Comparison of ENCODE assay signal across 10 cellular contexts in the genomic region with DNA sequence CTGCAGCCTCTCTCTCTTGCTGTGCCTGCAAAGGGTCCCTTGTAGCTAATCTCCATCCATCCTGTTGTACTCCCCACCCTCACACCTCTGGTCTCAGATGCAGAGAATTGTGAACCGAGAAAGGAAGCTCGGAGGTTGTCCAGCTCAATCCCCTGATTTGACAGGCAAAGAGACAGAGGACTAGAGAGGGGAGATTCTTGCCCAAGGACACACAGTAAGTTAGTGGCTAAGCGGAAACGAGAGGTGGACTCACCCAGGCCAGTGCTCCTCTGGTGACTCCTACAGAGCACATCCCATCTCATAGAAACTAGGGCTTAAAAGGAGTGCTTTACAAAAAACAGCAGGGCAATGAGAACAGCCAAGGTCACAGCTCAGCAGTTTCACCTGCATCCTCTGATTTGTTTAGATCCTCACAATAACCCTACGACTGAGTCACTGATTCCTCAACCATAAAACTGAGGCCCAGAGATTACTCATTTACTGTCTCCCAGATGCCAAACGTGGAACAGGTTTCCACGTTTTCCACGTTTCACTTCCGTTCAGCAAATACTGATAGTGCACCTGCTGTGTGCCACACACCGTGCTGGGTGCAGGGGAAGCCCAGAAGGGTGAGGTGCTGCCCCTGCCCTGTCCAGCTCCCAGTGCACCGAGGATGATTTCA. TPM values are rescaled to one million over a fixed set of nuclear protein-coding genes. Genes with fewer than 3 reads are reported as not detected.
DNase-seq lines count a peak whose midpoint lies in the region; ATAC-seq and TF ChIP-seq lines count a peak whose summit lies in the region.
"Had no signal": no experiment of that assay in that cellular context is flagged by ENCODE, and none has a peak within 500 bp of the region (broad histone marks: within the 10 kb centered on the region; RNA-seq: fewer than 3 reads in every experiment).

No MANE protein-coding gene starts in this region.

- ATAC-seq in GM21447 (IDR thresholded peaks at IDR 0.05; ENCODE audit: unreplicated experiment) = peak; percentile 72
- ATAC-seq in HG03342 (IDR thresholded peaks at IDR 0.05; ENCODE audit: unreplicated experiment) = peak; percentile 67
- ATAC-seq: right lobe of liver had no signal

- no peak for TF ChIP-seq CTCF in GM12865 (IDR thresholded peaks at IDR 0.05; ENCODE audit: insufficient read depth, low read depth, low read length, missing control alignments)
- no peak for TF ChIP-seq CTCF in epithelial cell of esophagus (IDR thresholded peaks at IDR 0.05; ENCODE audit: insufficient read depth, low read depth, low read length, missing control alignments)

- peak; percentile 78 for DNase-seq in GM12865 (ENCODE audit: low read depth)
- DNase-seq in epithelial cell of esophagus (ENCODE audit: low read depth) = peak; percentile 68
- no peak for DNase-seq in activated CD4-positive, alpha-beta T cell treated with anti-CD3 and anti-CD28 coated beads, Interleukin-2, amount 50 U/mL, for 1 hour
- DNase-seq in HEK293T (ENCODE audit: extremely low spot score) = no peak
- DNase-seq in cerebellum (ENCODE audit: low spot score) = no peak
- DNase-seq in NCI-H2081 treated with DMSO at 0.1 percent for 48 hours (lab: John Stamatoyannopoulos, UW) = no peak
- DNase-seq: right lobe of liver had no signal

- CTCF ChIA-PET in HEK293T (lab: Yijun Ruan, JAX) = interaction anchor here (1.0 kb wide), 1 partner anchor 79 kb away, joined by 3 read pairs; no protein-coding TSS in a partner anchor

- H3K4me3 ChIP-seq in GM12865 (ENCODE audit: low read depth, low read length) = no peak overlapping the region
- no peak overlapping the region for H3K4me3 ChIP-seq in epithelial cell of esophagus (ENCODE audit: low read length)
- H3K4me3 ChIP-seq: right lobe of liver, tibial nerve had no signal

- POLR2A ChIA-PET in HEK293T (lab: Yijun Ruan, JAX) = no interaction called here

TF ChIP-seq in HEK293T, 16 proteins besides CTCF, POLR2A, EP300 and RAD21:
- no peak for TF ChIP-seq CTBP1 (IDR thresholded peaks at IDR 0.05; ENCODE audit: borderline replicate concordance)
- no peak for TF ChIP-seq FOXK2 (IDR thresholded peaks at IDR 0.05)
- TF ChIP-seq ZNF384 (IDR thresholded peaks at IDR 0.05) = no peak
- no peak for TF ChIP-seq ELF4 (IDR thresholded peaks at IDR 0.05)
- TF ChIP-seq TARDBP (IDR thresholded peaks at IDR 0.05) = no peak
- TF ChIP-seq NFRKB (IDR thresholded peaks at IDR 0.05) = no peak
- TF ChIP-seq ARNT (IDR thresholded peaks at IDR 0.05) = no peak
- TF ChIP-seq FOXM1 (IDR thresholded peaks at IDR 0.05; ENCODE audit: borderline replicate concordance) = no peak
- TF ChIP-seq L3MBTL2 (conservative IDR thresholded peaks at IDR 0.05) = no peak
- TF ChIP-seq BHLHE40 (IDR thresholded peaks at IDR 0.05; ENCODE audit: borderline replicate concordance) = no peak
- TF ChIP-seq, protein P1, sequence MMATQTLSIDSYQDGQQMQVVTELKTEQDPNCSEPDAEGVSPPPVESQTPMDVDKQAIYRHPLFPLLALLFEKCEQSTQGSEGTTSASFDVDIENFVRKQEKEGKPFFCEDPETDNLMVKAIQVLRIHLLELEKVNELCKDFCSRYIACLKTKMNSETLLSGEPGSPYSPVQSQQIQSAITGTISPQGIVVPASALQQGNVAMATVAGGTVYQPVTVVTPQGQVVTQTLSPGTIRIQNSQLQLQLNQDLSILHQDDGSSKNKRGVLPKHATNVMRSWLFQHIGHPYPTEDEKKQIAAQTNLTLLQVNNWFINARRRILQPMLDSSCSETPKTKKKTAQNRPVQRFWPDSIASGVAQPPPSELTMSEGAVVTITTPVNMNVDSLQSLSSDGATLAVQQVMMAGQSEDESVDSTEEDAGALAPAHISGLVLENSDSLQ (IDR thresholded peaks at IDR 0.05) = no peak
- no peak for TF ChIP-seq SP1 (IDR thresholded peaks at IDR 0.05)
- TF ChIP-seq HDGF (IDR thresholded peaks at IDR 0.05; ENCODE audit: borderline replicate concordance) = no peak
- no peak for TF ChIP-seq SUZ12 (IDR thresholded peaks at IDR 0.05)
- no peak for TF ChIP-seq FOXA1 (IDR thresholded peaks at IDR 0.05)
TF ChIP-seq in HEK293T: peak in this region for 0.

RNA-seq across cellular contexts. Expression of a gene that starts 22.1 kb away (rescaled TPM):
- total RNA-seq in cerebellum = 11.8 TPM

RNA-seq across cellular contexts. Expression of a gene that starts 38.7 kb away (rescaled TPM):
- total RNA-seq in cerebellum = 2.8 TPM
- total RNA-seq: tibial nerve had no signal

Comparison
In these comparisons a context has a peak if more than half of its experiments do, and no peak if none do; other contexts are left out.
1. DNase-seq: peak in GM12865 (single experiment) and epithelial cell of esophagus (single experiment); none in activated CD4-positive, alpha-beta T cell treated with anti-CD3 and anti-CD28 coated beads, Interleukin-2, amount 50 U/mL, for 1 hour (single experiment), HEK293T (single experiment), cerebellum (single experiment) and NCI-H2081 treated with DMSO at 0.1 percent for 48 hours (single experiment).